ENCODE assay signal across 32 cellular contexts in genomic region chr12:59627582-59627981, GRCh38. TPM values are rescaled to one million over a fixed set of nuclear protein-coding genes. Genes with fewer than 3 reads are reported as not detected.
A peak's percentile ranks its signal among the peaks of the same experiment; 100 is the strongest.
DNase-seq lines count a peak whose midpoint lies in the region; ATAC-seq lines count a peak whose summit lies in the region.
"Had no signal": no experiment of that assay in that cellular context is flagged by ENCODE, and none has a peak within 500 bp of the region (broad histone marks: within the 10 kb centered on the region; RNA-seq: fewer than 3 reads in every experiment).

No MANE protein-coding gene starts in this region.

- no peak overlapping the region for H3K4me3 Mint-ChIP-seq in activated naive CD4-positive, alpha-beta T cell treated with anti-CD3 and anti-CD28 coated beads, Interleukin-2, amount 10 ng/mL, durations not matched to agents 7 days and 5 days
- peak overlapping the region in 1 of 2 donors; percentile 23 for H3K4me3 Mint-ChIP-seq in stimulated activated naive CD8-positive, alpha-beta T cell treated with anti-CD3 and anti-CD28 coated beads, Interleukin-15, amount 100 ng/mL, for 72 hours
- H3K4me3 Mint-ChIP-seq: B cell; CD4-positive, alpha-beta memory T cell; effector memory CD8-positive, alpha-beta T cell; immature natural killer cell had no signal

- DNase-seq in activated naive CD4-positive, alpha-beta T cell treated with anti-CD3 and anti-CD28 coated beads, Interleukin-2, amount 50 U/mL, for 72 hours (ENCODE audit: low spot score in 2 of 2) = no peak
- DNase-seq in activated naive CD4-positive, alpha-beta T cell treated with anti-CD3 and anti-CD28 coated beads, Interleukin-2, amount 10 ng/mL, durations not matched to agents 7 days and 5 days = no peak
- no peak for DNase-seq in stimulated activated naive CD8-positive, alpha-beta T cell treated with anti-CD3 and anti-CD28 coated beads, Interleukin-15, amount 100 ng/mL, for 72 hours
- no peak for DNase-seq in DMS79 (lab: John Stamatoyannopoulos, UW)
- no peak for DNase-seq in central memory CD4-positive, alpha-beta T cell
- DNase-seq: ACHN; activated CD4-positive, alpha-beta T cell treated with anti-CD3 and anti-CD28 coated beads, Interleukin-2, amount 50 U/mL, for 48 hours; activated CD8-positive, alpha-beta memory T cell treated with anti-CD3 and anti-CD28 coated beads, Interleukin-2, amount 50 U/mL, for 4 hours; activated gamma-delta T cell; caudate nucleus; CD4-positive, alpha-beta memory T cell; cortex of kidney; effector memory CD8-positive, alpha-beta T cell; hippocampal formation; immature natural killer cell; KG1; left cardiac atrium; naive thymus-derived CD8-positive, alpha-beta T cell; NCI-H1092 treated with DMSO at 0.1 percent for 48 hours; NCI-H187 treated with DMSO at 0.1 percent for 48 hours; NCI-H2171; NCI-H510A; nucleus accumbens; sigmoid colon; stimulated activated CD4-positive, alpha-beta T cell treated with anti-CD3 and anti-CD28 coated beads, Interleukin-4, amount 100 ng/mL, for 24 hours; substantia nigra; trophoblast cell; WERI-Rb-1 had no signal

- peak; percentile 56 to 81 for ATAC-seq in activated naive CD4-positive, alpha-beta T cell treated with anti-CD3 and anti-CD28 coated beads, Interleukin-2, amount 50 U/mL, for 72 hours
- ATAC-seq in GM19395 (IDR thresholded peaks at IDR 0.05; ENCODE audit: unreplicated experiment) (peak; percentile 60), HG02981 (IDR thresholded peaks at IDR 0.05; ENCODE audit: unreplicated experiment) (peak; percentile 45), HG02623 (IDR thresholded peaks at IDR 0.05; ENCODE audit: unreplicated experiment) (no peak)
- peak; percentile 57 for ATAC-seq in stimulated activated naive CD8-positive, alpha-beta T cell treated with anti-CD3 and anti-CD28 coated beads, Interleukin-15, amount 100 ng/mL, for 72 hours
- ATAC-seq: effector memory CD8-positive, alpha-beta T cell; left cardiac atrium; naive thymus-derived CD8-positive, alpha-beta T cell had no signal

- H3K4me1 Mint-ChIP-seq in activated naive CD4-positive, alpha-beta T cell treated with anti-CD3 and anti-CD28 coated beads, Interleukin-2, amount 10 ng/mL, durations not matched to agents 7 days and 5 days = peaks cover 3% of the 10 kb centered on the region
- H3K4me1 Mint-ChIP-seq in stimulated activated naive CD8-positive, alpha-beta T cell treated with anti-CD3 and anti-CD28 coated beads, Interleukin-15, amount 100 ng/mL, for 72 hours = peaks cover 42% of the 10 kb centered on the region

- no peak overlapping the region for H3K27ac Mint-ChIP-seq in activated naive CD4-positive, alpha-beta T cell treated with anti-CD3 and anti-CD28 coated beads, Interleukin-2, amount 50 U/mL, for 72 hours
- no peak overlapping the region for H3K27ac Mint-ChIP-seq in activated naive CD4-positive, alpha-beta T cell treated with anti-CD3 and anti-CD28 coated beads, Interleukin-2, amount 10 ng/mL, durations not matched to agents 7 days and 5 days
- no peak overlapping the region for H3K27ac Mint-ChIP-seq in stimulated activated naive CD8-positive, alpha-beta T cell treated with anti-CD3 and anti-CD28 coated beads, Interleukin-15, amount 100 ng/mL, for 72 hours
- H3K27ac Mint-ChIP-seq: B cell, immature natural killer cell had no signal

- peaks cover 10 to 28% of the 10 kb centered on the region in 2 donors for H3K36me3 Mint-ChIP-seq in activated naive CD4-positive, alpha-beta T cell treated with anti-CD3 and anti-CD28 coated beads, Interleukin-2, amount 50 U/mL, for 72 hours
- H3K36me3 Mint-ChIP-seq in activated naive CD4-positive, alpha-beta T cell treated with anti-CD3 and anti-CD28 coated beads, Interleukin-2, amount 10 ng/mL, durations not matched to agents 7 days and 5 days = peaks cover 12% of the 10 kb centered on the region

- no peaks in the 10 kb centered on the region for H3K27me3 Mint-ChIP-seq in activated naive CD4-positive, alpha-beta T cell treated with anti-CD3 and anti-CD28 coated beads, Interleukin-2, amount 10 ng/mL, durations not matched to agents 7 days and 5 days
- H3K27me3 Mint-ChIP-seq in stimulated activated naive CD8-positive, alpha-beta T cell treated with anti-CD3 and anti-CD28 coated beads, Interleukin-15, amount 100 ng/mL, for 72 hours = no peaks in the 10 kb centered on the region
- H3K27me3 Mint-ChIP-seq: B cell; CD4-positive, alpha-beta memory T cell; effector memory CD8-positive, alpha-beta T cell; naive thymus-derived CD8-positive, alpha-beta T cell had no signal

- CTCF ChIA-PET in activated naive CD4-positive, alpha-beta T cell treated with anti-CD3 and anti-CD28 coated beads, Interleukin-2, amount 10 ng/mL, durations not matched to agents 7 days and 5 days (lab: Charles Lee) = no interaction called here

- H3K9me3 Mint-ChIP-seq in activated naive CD4-positive, alpha-beta T cell treated with anti-CD3 and anti-CD28 coated beads, Interleukin-2, amount 50 U/mL, for 72 hours = peaks cover 3 to 13% of the 10 kb centered on the region in 2 donors
- H3K9me3 Mint-ChIP-seq in activated naive CD4-positive, alpha-beta T cell treated with anti-CD3 and anti-CD28 coated beads, Interleukin-2, amount 10 ng/mL, durations not matched to agents 7 days and 5 days = no peaks in the 10 kb centered on the region
- H3K9me3 Mint-ChIP-seq in stimulated activated naive CD8-positive, alpha-beta T cell treated with anti-CD3 and anti-CD28 coated beads, Interleukin-15, amount 100 ng/mL, for 72 hours = no peaks in the 10 kb centered on the region
- H3K9me3 Mint-ChIP-seq: effector memory CD8-positive, alpha-beta T cell; immature natural killer cell; naive thymus-derived CD8-positive, alpha-beta T cell had no signal

RNA-seq across cellular contexts. Expression of gene SLC16A7, which starts 31.8 kb away (rescaled TPM):
- total RNA-seq in activated naive CD4-positive, alpha-beta T cell treated with anti-CD3 and anti-CD28 coated beads, Interleukin-2, amount 50 U/mL, for 72 hours = 10 to 100 TPM; 29.2 to 41.8 TPM
